2 cellular contexts compared by ENCODE assay signal in genomic region chr7:65422670-65423069, GRCh38.
TF ChIP-seq lines count a peak whose summit lies in the region.

No MANE protein-coding gene starts in this region.

TF ChIP-seq in HepG2, 621 proteins besides CTCF, POLR2A, EP300 and RAD21 (continued from another document):
- TF ChIP-seq MAFF (IDR thresholded peaks at IDR 0.05; ENCODE audit: low read depth, low read length): peak; percentile 93
- TF ChIP-seq ZSCAN22 (CRISPR knock-in tag; IDR thresholded peaks at IDR 0.05): no peak
- peak; percentile 93 to 94 for TF ChIP-seq MAFK (conservative IDR thresholded peaks at IDR 0.05 in 1 of 2, IDR thresholded peaks at IDR 0.05 in 1 of 2; ENCODE audit: low read length in 2 of 2)
- no peak for TF ChIP-seq ZBTB3 (CRISPR knock-in tag; IDR thresholded peaks at IDR 0.05; ENCODE audit: borderline replicate concordance, low read depth)
- TF ChIP-seq MIER2 (CRISPR knock-in tag; IDR thresholded peaks at IDR 0.05): no peak
- TF ChIP-seq ARID4A (CRISPR knock-in tag; IDR thresholded peaks at IDR 0.05; ENCODE audit: borderline replicate concordance): no peak
- TF ChIP-seq ARID5B (CRISPR knock-in tag; IDR thresholded peaks at IDR 0.05): no peak

TF ChIP-seq in IMR-90, 13 proteins besides CTCF, POLR2A, EP300 and RAD21:
- TF ChIP-seq USF2 (IDR thresholded peaks at IDR 0.05; ENCODE audit: low read depth, low read length) (no peak), CHD1 (IDR thresholded peaks at IDR 0.05; ENCODE audit: low read depth, low read length) (no peak), RCOR1 (IDR thresholded peaks at IDR 0.05; ENCODE audit: insufficient replicate concordance, low read length) (no peak), MAFK (IDR thresholded peaks at IDR 0.05; ENCODE audit: low read depth, low read length) (peak; percentile 63), CEBPB (IDR thresholded peaks at IDR 0.05; ENCODE audit: low read depth, low read length) (no peak)
